8 cellular contexts compared by ENCODE assay signal in genomic region chr12:104956870-104957301, GRCh38. TPM values are rescaled to one million over a fixed set of nuclear protein-coding genes. Genes with fewer than 3 reads are reported as not detected.
DNase-seq lines count a peak whose midpoint lies in the region; ATAC-seq and TF ChIP-seq lines count a peak whose summit lies in the region.

No MANE protein-coding gene starts in this region.

- no peaks in the 10 kb centered on the region for H3K9me3 ChIP-seq in Karpas-422 (ENCODE audit: low read length)
- H3K9me3 ChIP-seq in neural cell (ENCODE audit: low read length) = no peaks in the 10 kb centered on the region

- peak; percentile 11 for DNase-seq in DMS 273 treated with DMSO at 0.1 percent for 48 hours (lab: John Stamatoyannopoulos, UW)
- no peak for DNase-seq in Karpas-422
- peak; percentile 49 for DNase-seq in cerebellar cortex (ENCODE audit: low spot score)
- DNase-seq in NK-92 (lab: John Stamatoyannopoulos, UW; ENCODE audit: unreplicated experiment) = no peak
- DNase-seq in lower leg skin (ENCODE audit: low spot score in 2 of 2) = no peak
- no peak for DNase-seq in putamen (ENCODE audit: low spot score)

- H3K27ac ChIP-seq in Karpas-422 (ENCODE audit: low read length) (no peak overlapping the region), neural cell (ENCODE audit: low read length) (no peak overlapping the region)

- no peak overlapping the region for H2AFZ ChIP-seq in Karpas-422 (ENCODE audit: low read length)
- H2AFZ ChIP-seq in neural cell (ENCODE audit: low read depth, low read length) = no peak overlapping the region

- no peak for TF ChIP-seq RAD21 in neural cell (conservative IDR thresholded peaks at IDR 0.05)

- ATAC-seq in HG03342 (IDR thresholded peaks at IDR 0.05; ENCODE audit: unreplicated experiment) = no peak

- intact Hi-C loops in lower leg skin (cut with DNase I; ENCODE audit: low total_unique reads) = no loop called here

- TF ChIP-seq CTCF in neural cell (IDR thresholded peaks at IDR 0.05; ENCODE audit: poor library complexity, severe bottlenecking) (no peak), lower leg skin (IDR thresholded peaks at IDR 0.05) (no peak)

- H3K36me3 ChIP-seq in Karpas-422 (ENCODE audit: insufficient read depth, low read length) (no peaks in the 10 kb centered on the region), neural cell (ENCODE audit: insufficient read depth, low read length) (no peaks in the 10 kb centered on the region)

- H3K27me3 ChIP-seq in Karpas-422 (ENCODE audit: low read length) (no peaks in the 10 kb centered on the region), neural cell (ENCODE audit: insufficient read depth, low read depth, low read length) (no peaks in the 10 kb centered on the region)

- H3K4me2 ChIP-seq in Karpas-422 (ENCODE audit: low read depth, low read length, poor library complexity, severe bottlenecking) (peak overlapping the region; percentile 74), neural cell (ENCODE audit: low read length) (peak overlapping the region; percentile 85)

- H3K9ac ChIP-seq in Karpas-422 (ENCODE audit: low read length) (no peak overlapping the region), neural cell (ENCODE audit: low read length) (no peak overlapping the region)

- no peaks in the 10 kb centered on the region for H3F3A ChIP-seq in neural cell (ENCODE audit: insufficient read depth, low read length, poor library complexity, severe bottlenecking)

- 56 to 57% methylated on average over 7 of the region's 7 CpGs for WGBS in lower leg skin, 2 donors

- no peak for TF ChIP-seq POLR2A in lower leg skin (IDR thresholded peaks at IDR 0.05)

- H3K4me3 ChIP-seq in Karpas-422 (ENCODE audit: low read length) (no peak overlapping the region), neural cell (ENCODE audit: low read length) (peak overlapping the region; percentile 78), lower leg skin (ENCODE audit: low read depth, poor library complexity, severe bottlenecking) (no peak overlapping the region)

- no peak for TF ChIP-seq EP300 in neural cell (conservative IDR thresholded peaks at IDR 0.05; ENCODE audit: poor library complexity, severe bottlenecking)

- H3K4me1 ChIP-seq in Karpas-422 (ENCODE audit: low read length) = peaks cover 15% of the 10 kb centered on the region

- H3K9me2 ChIP-seq in Karpas-422 (replicated peaks; ENCODE audit: insufficient read depth, low read length) = no peaks in the 10 kb centered on the region
- H3K9me2 ChIP-seq in neural cell (ENCODE audit: insufficient read depth, low read length) = no peaks in the 10 kb centered on the region

- H4K20me1 ChIP-seq in Karpas-422 (ENCODE audit: insufficient read depth, low read depth, low read length) (no peaks in the 10 kb centered on the region), neural cell (ENCODE audit: insufficient read depth) (no peaks in the 10 kb centered on the region)

- no peaks in the 10 kb centered on the region for H3K79me2 ChIP-seq in Karpas-422 (ENCODE audit: low read length)
- H3K79me2 ChIP-seq in neural cell (replicated peaks; ENCODE audit: insufficient read depth, low read length) = peaks cover 11% of the 10 kb centered on the region

TF ChIP-seq in neural cell, 6 proteins besides CTCF, POLR2A, EP300 and RAD21:
- TF ChIP-seq POLR2AphosphoS5 (IDR thresholded peaks at IDR 0.05) = no peak
- no peak for TF ChIP-seq MXI1 (conservative IDR thresholded peaks at IDR 0.05; ENCODE audit: poor library complexity, severe bottlenecking)
- TF ChIP-seq SMC3 (conservative IDR thresholded peaks at IDR 0.05; ENCODE audit: poor library complexity) = no peak
- TF ChIP-seq TAF1 (IDR thresholded peaks at IDR 0.05; ENCODE audit: low read depth) = no peak
- TF ChIP-seq REST (IDR thresholded peaks at IDR 0.05; ENCODE audit: borderline replicate concordance) = no peak
- TF ChIP-seq EZH2 (IDR thresholded peaks at IDR 0.05; ENCODE audit: borderline replicate concordance, insufficient read depth, low read length, poor library complexity, severe bottlenecking) = no peak

RNA-seq across cellular contexts. Expression of gene SLC41A2, which starts 1.2 kb away (rescaled TPM):
- total RNA-seq in Karpas-422 (2014; rRNA removed; shearing (Covaris generic); ENCODE audit: low replicate concordance) = 0.72 and 2.1 TPM in 2 replicates
- 21.4 and 26.1 TPM in 2 replicates for polyA plus RNA-seq in neural cell
- 99.1 and 126 TPM in 2 replicates for polyA minus RNA-seq in neural cell
- total RNA-seq in lower leg skin = 1 to 10 TPM; 1.8 to 6.7 (median 4.5) TPM

RNA-seq across cellular contexts. Expression of gene NOPCHAP1, which starts 29.2 kb away (rescaled TPM):
- total RNA-seq in Karpas-422 (2014; rRNA removed; shearing (Covaris generic); ENCODE audit: low replicate concordance) = 11.6 and 21.4 TPM in 2 replicates
- polyA plus RNA-seq in neural cell = 10.0 and 12.0 TPM in 2 replicates
- polyA minus RNA-seq in neural cell = 23.1 and 28.6 TPM in 2 replicates
- total RNA-seq in lower leg skin = 1 to 10 TPM; 2.0 to 5.4 (median 3.6) TPM

Comparison
In these comparisons a context has a peak if more than half of its experiments do, and no peak if none do; other contexts are left out.
1. DNase-seq: peak in DMS 273 treated with DMSO at 0.1 percent for 48 hours (single experiment) and cerebellar cortex (single experiment); none in Karpas-422 (single experiment), NK-92 (single experiment), lower leg skin (0 of 2) and putamen (single experiment).